Comparison of ENCODE assay signal across 14 cellular contexts in genomic region chr3:36557021-36557707, GRCh38.
DNase-seq lines count a peak whose midpoint lies in the region; ATAC-seq lines count a peak whose summit lies in the region.
"Had no signal": no experiment of that assay in that cellular context is flagged by ENCODE, and none has a peak within 500 bp of the region (broad histone marks: within the 10 kb centered on the region; RNA-seq: fewer than 3 reads in every experiment).

No MANE protein-coding gene starts in this region.

- DNase-seq in kidney glomerular epithelial cell (lab: John Stamatoyannopoulos, UW) (peak; percentile 60), GF-D8 (lab: John Stamatoyannopoulos, UW) (no peak), HCEC 1CT (no peak), NCI-H1930 (lab: John Stamatoyannopoulos, UW) (no peak)
- DNase-seq in activated naive CD8-positive, alpha-beta T cell treated with anti-CD3 and anti-CD28 coated beads, Interleukin-2, amount 50 U/mL, for 24 hours = no peak
- DNase-seq: KG1, mucosa of descending colon, right cardiac atrium, transverse colon had no signal

- H3K4me3 Mint-ChIP-seq in activated naive CD8-positive, alpha-beta T cell treated with anti-CD3 and anti-CD28 coated beads, Interleukin-2, amount 50 U/mL, for 24 hours = no peak overlapping the region
- H3K4me3 Mint-ChIP-seq: CD14-positive monocyte had no signal

- H3K27me3 Mint-ChIP-seq in activated naive CD8-positive, alpha-beta T cell treated with anti-CD3 and anti-CD28 coated beads, Interleukin-2, amount 50 U/mL, for 24 hours = peaks cover 2% of the 10 kb centered on the region

- H3K4me1 Mint-ChIP-seq in activated naive CD8-positive, alpha-beta T cell treated with anti-CD3 and anti-CD28 coated beads, Interleukin-2, amount 50 U/mL, for 24 hours = no peaks in the 10 kb centered on the region
- H3K4me1 Mint-ChIP-seq: CD14-positive monocyte had no signal

- ATAC-seq in GM18858 (IDR thresholded peaks at IDR 0.05; ENCODE audit: unreplicated experiment) (peak; percentile 83), GM21576 (IDR thresholded peaks at IDR 0.05; ENCODE audit: unreplicated experiment) (peak; percentile 86), HG03135 (IDR thresholded peaks at IDR 0.05; ENCODE audit: unreplicated experiment) (peak; percentile 76)
- no peak for ATAC-seq in activated naive CD8-positive, alpha-beta T cell treated with anti-CD3 and anti-CD28 coated beads, Interleukin-2, amount 50 U/mL, for 24 hours
- ATAC-seq: HCT116, mucosa of descending colon had no signal

- no peak overlapping the region for H3K27ac Mint-ChIP-seq in activated naive CD8-positive, alpha-beta T cell treated with anti-CD3 and anti-CD28 coated beads, Interleukin-2, amount 50 U/mL, for 24 hours
- H3K27ac Mint-ChIP-seq: CD14-positive monocyte had no signal

- H3K36me3 Mint-ChIP-seq in activated naive CD8-positive, alpha-beta T cell treated with anti-CD3 and anti-CD28 coated beads, Interleukin-2, amount 50 U/mL, for 24 hours (ENCODE audit: low read depth) = no peaks in the 10 kb centered on the region
- H3K36me3 Mint-ChIP-seq: CD14-positive monocyte had no signal

- H3K9me3 Mint-ChIP-seq in activated naive CD8-positive, alpha-beta T cell treated with anti-CD3 and anti-CD28 coated beads, Interleukin-2, amount 50 U/mL, for 24 hours = no peaks in the 10 kb centered on the region
